8 cellular contexts compared by ENCODE assay signal in genomic region chr14:100317897-100318808, GRCh38. TPM values are rescaled to one million over a fixed set of nuclear protein-coding genes. Genes with fewer than 3 reads are reported as not detected.
DNase-seq lines count a peak whose midpoint lies in the region; ATAC-seq and TF ChIP-seq lines count a peak whose summit lies in the region.

No MANE protein-coding gene starts in this region.

- no peak for TF ChIP-seq POLR2A in HCT116 (IDR thresholded peaks at IDR 0.05; ENCODE audit: borderline replicate concordance, extremely low read depth, insufficient read depth, insufficient read length)
- TF ChIP-seq POLR2A in transverse colon (IDR thresholded peaks at IDR 0.05), result no peak

- no peak overlapping the region; the same call in 1 of the 2 replicates for H3K27ac ChIP-seq in HCT116 (ENCODE audit: low read depth, low read length)
- no peak overlapping the region for H3K27ac ChIP-seq in trophoblast cell (ENCODE audit: low read depth, low read length)
- peak overlapping the region; percentile 46 to 60 (median 52) for H3K27ac ChIP-seq in transverse colon

- H3K27ac Mint-ChIP-seq in activated T-cell treated with anti-CD3 and anti-CD28 coated beads, Interleukin-2, amount 50 U/mL, for 72 hours, result no peak overlapping the region

- peak; percentile 67 to 93 (median 85); a peak in 5 of 6 replicates for TF ChIP-seq CTCF in HCT116 (IDR thresholded peaks at IDR 0.05 in 2 of 3, conservative IDR thresholded peaks at IDR 0.05 in 1 of 3; ENCODE audit: borderline replicate concordance in 1 of 3, insufficient read depth in 1 of 3, low read depth in 2 of 3, low read length in 2 of 3)
- peak; percentile 81 for TF ChIP-seq CTCF in foreskin fibroblast (IDR thresholded peaks at IDR 0.05; ENCODE audit: low read depth, low read length)
- TF ChIP-seq CTCF in transverse colon (IDR thresholded peaks at IDR 0.05), result peak; percentile 74 to 92 (median 85)

- H3K14ac ChIP-seq in trophoblast cell (ENCODE audit: low read length), result no peak overlapping the region

- peak overlapping the region; percentile 76 for H3K4me3 Mint-ChIP-seq in activated T-cell treated with anti-CD3 and anti-CD28 coated beads, Interleukin-2, amount 50 U/mL, for 72 hours

- no peaks in the 10 kb centered on the region for H3K36me3 Mint-ChIP-seq in activated T-cell treated with anti-CD3 and anti-CD28 coated beads, Interleukin-2, amount 50 U/mL, for 72 hours (ENCODE audit: insufficient read depth in 2 of 2)

- H4K12ac ChIP-seq in trophoblast cell (ENCODE audit: low read depth, low read length), result no peak overlapping the region

- no peaks in the 10 kb centered on the region for H3K79me1 ChIP-seq in trophoblast cell (ENCODE audit: low read length)

- H3K4me3 ChIP-seq in GM08714 (ENCODE audit: low read length), result peak overlapping the region; percentile 4; the same call in 1 of the 2 replicates
- peak overlapping the region; percentile 23 to 37 for H3K4me3 ChIP-seq in HCT116 (replicated peaks in 1 of 2; ENCODE audit: low read depth in 1 of 2, low read length in 2 of 2)
- H3K4me3 ChIP-seq in foreskin fibroblast (ENCODE audit: low read depth in 1 of 2, low read length in 2 of 2), result peak overlapping the region in 1 of 2 donors; percentile 30
- no peak overlapping the region for H3K4me3 ChIP-seq in trophoblast cell (ENCODE audit: low read depth, low read length)
- H3K4me3 ChIP-seq in transverse colon, result peak overlapping the region; percentile 1 to 48 (median 32)

- H2BK120ac ChIP-seq in trophoblast cell (ENCODE audit: insufficient read depth, low read length, poor library complexity), result no peak overlapping the region

- RAD21 ChIA-PET in HCT116 (lab: Charles Lee; ENCODE audit: low non-redundant PET in 1 of 2, low total read pairs in 2 of 2, uncharacterized antibody in 2 of 2, unreplicated experiment in 2 of 2), result no interaction called here

- H3K27me3 ChIP-seq in HCT116 (ENCODE audit: insufficient read depth, low read length), result no peaks in the 10 kb centered on the region
- H3K27me3 ChIP-seq in trophoblast cell (ENCODE audit: insufficient read depth, low read length), result no peaks in the 10 kb centered on the region
- H3K27me3 ChIP-seq in transverse colon, result peaks cover 1% of the 10 kb centered on the region

- no peak overlapping the region for H2BK5ac ChIP-seq in trophoblast cell (ENCODE audit: low read depth, low read length, poor library complexity)

- no peak overlapping the region for H3K23ac ChIP-seq in trophoblast cell (ENCODE audit: low read length)

- H3K79me2 ChIP-seq in HCT116 (ENCODE audit: insufficient read depth, low read length) (no peaks in the 10 kb centered on the region), trophoblast cell (ENCODE audit: control insufficient read depth, insufficient read depth, low read length, poor library complexity) (no peaks in the 10 kb centered on the region)

- no peak; the same call in 1 of the 2 replicates for TF ChIP-seq RAD21 in HCT116 (IDR thresholded peaks at IDR 0.05; ENCODE audit: low read depth)

- H3K9ac ChIP-seq in HCT116 (ENCODE audit: low read length) (peak overlapping the region; percentile 42), trophoblast cell (ENCODE audit: low read length) (no peak overlapping the region)

- H2AK5ac ChIP-seq in trophoblast cell (ENCODE audit: low read length), result no peak overlapping the region

- peaks cover 10% of the 10 kb centered on the region for H3K4me1 Mint-ChIP-seq in activated T-cell treated with anti-CD3 and anti-CD28 coated beads, Interleukin-2, amount 50 U/mL, for 72 hours (ENCODE audit: low read depth)

- BruUV-seq in HCT116 (replicated peaks; lab: Mats Ljungman, UMichigan), result no TSS peak

- H3K9me3 ChIP-seq in HCT116 (ENCODE audit: control insufficient read depth in 1 of 2, insufficient read depth in 1 of 2, low read depth in 1 of 2, low read length in 2 of 2), result no peaks in the 10 kb centered on the region
- H3K9me3 ChIP-seq in trophoblast cell (ENCODE audit: insufficient read depth, low read depth, low read length), result peaks cover 4% of the 10 kb centered on the region
- H3K9me3 ChIP-seq in transverse colon, result no peaks in the 10 kb centered on the region

- CTCF ChIA-PET in HCT116 (lab: Charles Lee), result no interaction called here

- no peak overlapping the region for H3K4ac ChIP-seq in trophoblast cell (ENCODE audit: low read depth, low read length)

- no peak for TF ChIP-seq EP300 in transverse colon (IDR thresholded peaks at IDR 0.05; ENCODE audit: low read depth)

- in situ Hi-C loops in transverse colon (cut with MboI; ENCODE audit: low pct_ligation_motif_present in 1 of 4, low pct_unique_long_range_greater_than_20kb in 1 of 4, low sequenced_read_pairs in 3 of 4), result no loop called here

- H2AFZ ChIP-seq in HCT116 (ENCODE audit: low read depth, low read length, poor library complexity, severe bottlenecking) (peak overlapping the region; percentile 42), trophoblast cell (ENCODE audit: insufficient read depth, low read length, poor library complexity) (peak overlapping the region; percentile 43)

- POLR2A ChIA-PET in HCT116 (lab: Charles Lee), result interaction anchor here (1.9 kb wide), 1 partner anchor 10 kb away, joined by 5 read pairs; no protein-coding TSS in a partner anchor

- no peaks in the 10 kb centered on the region for H3K9me3 Mint-ChIP-seq in activated T-cell treated with anti-CD3 and anti-CD28 coated beads, Interleukin-2, amount 50 U/mL, for 72 hours

- peak; percentile 98 for ATAC-seq in HCT116
- peak; percentile 86 to 89 for ATAC-seq in activated T-cell treated with anti-CD3 and anti-CD28 coated beads, Interleukin-2, amount 50 U/mL, for 72 hours (replicated peaks in 1 of 2)

- WGBS in trophoblast cell (ENCODE audit: extremely low coverage, insufficient coverage, insufficient read length), result no CpG with 5 or more reads among the region's 40 CpGs
- 25 to 30% methylated on average over 4 to 37 of the region's 40 CpGs for WGBS in transverse colon (ENCODE audit: low coverage in 1 of 2), 2 donors

- H3K27me3 Mint-ChIP-seq in activated T-cell treated with anti-CD3 and anti-CD28 coated beads, Interleukin-2, amount 50 U/mL, for 72 hours (ENCODE audit: low read depth), result peaks cover 8% of the 10 kb centered on the region

- intact Hi-C loops in HCT116 (cut with micrococcal nuclease) (no loop called here), transverse colon (cut with DNase I; ENCODE audit: low total_unique reads) (no loop called here)

- no peak overlapping the region for H4K91ac ChIP-seq in trophoblast cell (ENCODE audit: low read depth, low read length)

- H3K4me2 ChIP-seq in HCT116 (ENCODE audit: low read length) (peak overlapping the region; percentile 54), trophoblast cell (ENCODE audit: low read length) (no peak overlapping the region)

- no peaks in the 10 kb centered on the region for H3K9me2 ChIP-seq in HCT116 (ENCODE audit: insufficient read depth)

- H3K18ac ChIP-seq in trophoblast cell (ENCODE audit: low read length), result no peak overlapping the region

- DNase-seq in HCT116 (ENCODE audit: low read depth, low spot score) (peak; percentile 35), NOMO-1 (lab: John Stamatoyannopoulos, UW; ENCODE audit: unreplicated experiment in 2 of 2) (peak; percentile 78 to 82), foreskin fibroblast (peak; percentile 44 to 76), trophoblast cell (peak; percentile 57 to 78), transverse colon (peak; percentile 78), COLO829 (ENCODE audit: low spot score) (no peak)
- peak; percentile 80 to 81 for DNase-seq in activated T-cell treated with anti-CD3 and anti-CD28 coated beads, Interleukin-2, amount 50 U/mL, for 72 hours

- peaks cover 3 to 13% of the 10 kb centered on the region in 2 experiments; a peak in 3 of 4 replicates for H3K4me1 ChIP-seq in HCT116 (ENCODE audit: control insufficient read depth in 1 of 2, insufficient read depth in 2 of 2, low read length in 2 of 2)
- peaks cover 0 to 2% of the 10 kb centered on the region in 2 experiments for H3K4me1 ChIP-seq in trophoblast cell (ENCODE audit: control insufficient read depth in 1 of 2, insufficient read depth in 2 of 2, low read length in 2 of 2)
- H3K4me1 ChIP-seq in transverse colon, result peaks cover 0 to 11% (median 10%) of the 10 kb centered on the region in 4 donors

- H4K8ac ChIP-seq in trophoblast cell (ENCODE audit: low read depth, low read length), result no peak overlapping the region

- H4K20me1 ChIP-seq in HCT116 (ENCODE audit: insufficient read depth), result no peaks in the 10 kb centered on the region

- H2BK12ac ChIP-seq in trophoblast cell (ENCODE audit: low read length), result peak overlapping the region; percentile 5

- H3K36me3 ChIP-seq in HCT116 (ENCODE audit: control insufficient read depth in 1 of 2, insufficient read depth in 2 of 2, low read length in 2 of 2) (no peaks in the 10 kb centered on the region), trophoblast cell (ENCODE audit: control insufficient read depth in 1 of 2, insufficient read depth in 2 of 2, low read length in 2 of 2) (no peaks in the 10 kb centered on the region), transverse colon (no peaks in the 10 kb centered on the region)

TF ChIP-seq in HCT116, 20 proteins besides CTCF, POLR2A, EP300 and RAD21 (continues in another document):
- peak; percentile 67; the same call in 1 of the 2 replicates for TF ChIP-seq ZFX (IDR thresholded peaks at IDR 0.05)

RNA-seq across cellular contexts. Expression of gene SLC25A47, which starts 5.0 kb away (rescaled TPM):
- 0.17 TPM for total RNA-seq in HCT116 (2021; ENCODE audit: unreplicated experiment)
- polyA plus RNA-seq in HCT116 (2012), result not detected in 2 replicates
- not detected for total RNA-seq in activated T-cell treated with anti-CD3 and anti-CD28 coated beads, Interleukin-2, amount 50 U/mL, for 72 hours
- polyA plus RNA-seq in trophoblast cell (2013), result 0.05 and 0.17 TPM in 2 replicates
- total RNA-seq in transverse colon, result under 1 TPM in 2 of 4 donors, not detected in 2; 0.27 to 0.32 TPM

RNA-seq across cellular contexts. Expression of gene SLC25A29, which starts 11.9 kb away (rescaled TPM):
- total RNA-seq in HCT116 (2021; ENCODE audit: unreplicated experiment) (38.7 TPM), transverse colon (10 to 100 TPM; 16.8 to 62.7 (median 19.7) TPM)
- 25.5 and 28.2 TPM in 2 replicates for polyA plus RNA-seq in HCT116 (2012)
- total RNA-seq in activated T-cell treated with anti-CD3 and anti-CD28 coated beads, Interleukin-2, amount 50 U/mL, for 72 hours, result 10 to 100 TPM; 22.7 to 47.2 TPM
- 21.2 and 21.7 TPM in 2 replicates for polyA plus RNA-seq in trophoblast cell (2013)

RNA-seq across cellular contexts. Expression of gene WDR25, which starts 58.1 kb away (rescaled TPM):
- total RNA-seq in HCT116 (2021; ENCODE audit: unreplicated experiment) (6.6 TPM), transverse colon (10 to 100 TPM in 3 of 4 donors, 1 to 10 TPM in 1; 3.4 to 11.2 (median 10.7) TPM)
- 7.1 and 8.3 TPM in 2 replicates for polyA plus RNA-seq in HCT116 (2012)
- 10 to 100 TPM; 12.5 to 13.6 TPM for total RNA-seq in activated T-cell treated with anti-CD3 and anti-CD28 coated beads, Interleukin-2, amount 50 U/mL, for 72 hours
- 3.6 and 3.8 TPM in 2 replicates for polyA plus RNA-seq in trophoblast cell (2013)

Comparison
In these comparisons a context has a peak if more than half of its experiments do, and no peak if none do; other contexts are left out.
1. H3K27ac ChIP-seq: peak in transverse colon (4 of 4); none in HCT116 (single experiment) and trophoblast cell (single experiment).
2. Peak in every context shown above with its lines, with median percentiles within 50 percentile points of each other: CTCF ChIP-seq.